ENCODE assay signal across 31 cellular contexts in genomic region chr11:78476066-78476465, GRCh38. TPM values are rescaled to one million over a fixed set of nuclear protein-coding genes. Genes with fewer than 3 reads are reported as not detected.
A peak's percentile ranks its signal among the peaks of the same experiment; 100 is the strongest.
DNase-seq lines count a peak whose midpoint lies in the region; ATAC-seq, FAIRE-seq and TF ChIP-seq lines count a peak whose summit lies in the region.
"Had no signal": no experiment of that assay in that cellular context is flagged by ENCODE, and none has a peak within 500 bp of the region (broad histone marks: within the 10 kb centered on the region; RNA-seq: fewer than 3 reads in every experiment).

No MANE protein-coding gene starts in this region.

- 29% methylated on average over 1 of the region's 1 CpG for WGBS in mammary epithelial cell (ENCODE audit: low coverage, missing lambda C conversion rate)

- DNase-seq in left ventricle myocardium superior (no peak), Right ventricle myocardium inferior (ENCODE audit: missing footprints) (no peak), mammary epithelial cell (peak; percentile 35), iPS-NIHi11 (ENCODE audit: low spot score) (peak; percentile 6), NCI-H526 (lab: John Stamatoyannopoulos, UW) (no peak), NCI-H82 treated with DMSO at 0.1 percent for 48 hours (lab: John Stamatoyannopoulos, UW; ENCODE audit: unreplicated experiment) (no peak), uterus (no peak), GM12891 (ENCODE audit: insufficient read length, low spot score) (no peak)
- DNase-seq: activated CD4-positive, alpha-beta T cell treated with anti-CD3 and anti-CD28 coated beads for 48 hours; activated gamma-delta T cell; activated T-cell treated with anti-CD3 and anti-CD28 coated beads, Interleukin-2, amount 50 U/mL, for 1 hour; CD8-positive, alpha-beta T cell; DMS 273 treated with DMSO at 0.1 percent for 48 hours; erythroblast; GOT3; left ventricle myocardium inferior; MG63; NCI-H1105 treated with DMSO at 0.1 percent for 48 hours; NCI-H2029 treated with DMSO at 0.1 percent for 48 hours; NCI-H82; Right ventricle myocardium superior; stimulated activated CD4-positive, alpha-beta T cell treated with anti-CD3 and anti-CD28 coated beads, Interleukin-1b, Interleukin-23, amount 100 ng/mL, for 48 hours; stimulated activated CD8-positive, alpha-beta memory T cell treated with anti-CD3 and anti-CD28 coated beads, Interleukin-4, amount 100 ng/mL, for 48 hours; tibial artery had no signal

- CTCF ChIA-PET in mammary epithelial cell (lab: Charles Lee; ENCODE audit: low non-redundant PET), result no interaction called here

- TF ChIP-seq CTCF in mammary epithelial cell (conservative IDR thresholded peaks at IDR 0.05 in 1 of 2, IDR thresholded peaks at IDR 0.05 in 1 of 2; ENCODE audit: extremely low read depth in 1 of 2, insufficient read depth in 1 of 2, low read depth in 1 of 2, low read length in 2 of 2), result no peak
- TF ChIP-seq CTCF in uterus (IDR thresholded peaks at IDR 0.05), result no peak

- no peaks in the 10 kb centered on the region for H3K27me3 ChIP-seq in mammary epithelial cell (ENCODE audit: insufficient read depth, low read length)
- H3K27me3 ChIP-seq in uterus, result no peaks in the 10 kb centered on the region
- H3K27me3 ChIP-seq: hepatocyte, MG63, tibial artery had no signal

- no TSS peak for BruUV-seq in mammary epithelial cell (replicated peaks; lab: Mats Ljungman, UMichigan)

- H3K4me3 ChIP-seq in mammary epithelial cell (replicated peaks in 1 of 3; ENCODE audit: insufficient read depth in 1 of 3, low read depth in 2 of 3, low read length in 3 of 3), result no peak overlapping the region
- H3K4me3 ChIP-seq in uterus, result no peak overlapping the region
- H3K4me3 ChIP-seq: hepatocyte, K562, left ventricle myocardium inferior, MG63, smooth muscle cell, tibial artery had no signal

- no peak overlapping the region for H2AFZ ChIP-seq in mammary epithelial cell (ENCODE audit: low read depth, low read length)
- H2AFZ ChIP-seq: hepatocyte had no signal

- no peaks in the 10 kb centered on the region for H4K20me1 ChIP-seq in mammary epithelial cell (ENCODE audit: insufficient read depth, low read length)

- dilution Hi-C loops in mammary epithelial cell (cut with HindIII; ENCODE audit: low sequenced_read_pairs), result no loop called here

- TF ChIP-seq POLR2A in uterus (IDR thresholded peaks at IDR 0.05) (no peak), GM12891 (IDR thresholded peaks at IDR 0.05; ENCODE audit: low read depth, low read length) (no peak)

- H3K27ac ChIP-seq in mammary epithelial cell (ENCODE audit: insufficient read depth, low read depth, low read length) (no peak overlapping the region), uterus (no peak overlapping the region)
- H3K27ac ChIP-seq: hepatocyte, left ventricle myocardium inferior, tibial artery, VCaP had no signal

- H3K9ac ChIP-seq in mammary epithelial cell (ENCODE audit: insufficient read depth, low read length), result no peak overlapping the region

- in situ Hi-C loops in mammary epithelial cell (cut with MboI; ENCODE audit: low sequenced_read_pairs in 2 of 2), result no loop called here

- H3K9me3 ChIP-seq in mammary epithelial cell (replicated peaks; ENCODE audit: insufficient read depth, low read length), result no peaks in the 10 kb centered on the region
- no peaks in the 10 kb centered on the region for H3K9me3 ChIP-seq in uterus
- H3K9me3 ChIP-seq: MG63, tibial artery had no signal

- H3K4me1 ChIP-seq in mammary epithelial cell (ENCODE audit: insufficient read depth, low read length), result peaks cover 3% of the 10 kb centered on the region
- H3K4me1 ChIP-seq in uterus, result no peaks in the 10 kb centered on the region
- H3K4me1 ChIP-seq: left ventricle myocardium inferior, tibial artery had no signal

- FAIRE-seq in GM12891 (lab: Jason Lieb, UNC), result no peak
- FAIRE-seq: A204.1, frontal cortex, HTR-8/SVneo, K562 had no signal

- H3K79me2 ChIP-seq in mammary epithelial cell (ENCODE audit: insufficient read depth, low read length), result no peaks in the 10 kb centered on the region
- H3K79me2 ChIP-seq: hepatocyte had no signal

- intact Hi-C loops in left ventricle myocardium superior (cut with micrococcal nuclease) (no loop called here), Right ventricle myocardium inferior (cut with DNase I) (no loop called here), mammary epithelial cell (cut with micrococcal nuclease) (no loop called here), uterus (cut with DNase I; ENCODE audit: low total_unique reads) (no loop called here)

- peaks cover 2% of the 10 kb centered on the region for H3K36me3 ChIP-seq in mammary epithelial cell (ENCODE audit: insufficient read depth, low read length)
- H3K36me3 ChIP-seq in uterus, result no peaks in the 10 kb centered on the region
- H3K36me3 ChIP-seq: left ventricle myocardium inferior had no signal

- H3K4me2 ChIP-seq in mammary epithelial cell (ENCODE audit: insufficient read depth, low read depth, low read length), result no peak overlapping the region
- H3K4me2 ChIP-seq: hepatocyte, smooth muscle cell had no signal

- peak; percentile 68 for ATAC-seq in left ventricle myocardium superior
- ATAC-seq in Right ventricle myocardium inferior, result no peak
- ATAC-seq: CD8-positive, alpha-beta T cell; K562 had no signal

TF ChIP-seq in GM12891, 5 proteins besides CTCF, POLR2A, EP300 and RAD21:
- TF ChIP-seq SPI1 (IDR thresholded peaks at IDR 0.05; ENCODE audit: low read depth, low read length) (no peak), TAF1 (IDR thresholded peaks at IDR 0.05; ENCODE audit: low read depth, low read length) (no peak), POU2F2 (IDR thresholded peaks at IDR 0.05; ENCODE audit: low read depth, low read length) (no peak), PAX5 (IDR thresholded peaks at IDR 0.05; ENCODE audit: insufficient read depth, low read length, severe bottlenecking) (no peak)

RNA-seq across cellular contexts. Expression of gene GAB2, which starts 58.4 kb away (rescaled TPM):
- total RNA-seq in left ventricle myocardium superior (17.2 TPM), Right ventricle myocardium inferior (15.6 TPM), mammary epithelial cell (1 to 10 TPM; 1.0 to 4.3 TPM), uterus (10 to 100 TPM; 15.9 to 82.3 (median 21.1) TPM)
- polyA plus RNA-seq in mammary epithelial cell, result 0.40 TPM
- 2.0 TPM for polyA minus RNA-seq in mammary epithelial cell
- 3.8 TPM for polyA plus RNA-seq in GM12891 (2012; ENCODE audit: low read depth, missing spikeins)

Comparison
In these comparisons a context has a peak if more than half of its experiments do, and no peak if none do; other contexts are left out.
1. DNase-seq: peak in mammary epithelial cell (single experiment) and iPS-NIHi11 (single experiment); none in left ventricle myocardium superior (single experiment), Right ventricle myocardium inferior (single experiment), NCI-H526 (0 of 2), NCI-H82 treated with DMSO at 0.1 percent for 48 hours (single experiment), uterus (0 of 2) and GM12891 (single experiment).